ENCODE assay signal across 24 cellular contexts in genomic region chr20:50590348-50590664, GRCh38.
DNase-seq lines count a peak whose midpoint lies in the region; ATAC-seq, FAIRE-seq and TF ChIP-seq lines count a peak whose summit lies in the region.
"Had no signal": no experiment of that assay in that cellular context is flagged by ENCODE, and none has a peak within 500 bp of the region (broad histone marks: within the 10 kb centered on the region; RNA-seq: fewer than 3 reads in every experiment).

No MANE protein-coding gene starts in this region.

- TF ChIP-seq RAD21 in H1 (IDR thresholded peaks at IDR 0.05 in 1 of 2, conservative IDR thresholded peaks at IDR 0.05 in 1 of 2; ENCODE audit: low read depth in 2 of 2, low read length in 2 of 2), result no peak

- no peak overlapping the region for H2BK5ac ChIP-seq in H1 (ENCODE audit: low read depth, low read length)

- TF ChIP-seq CTCF in H1 (IDR thresholded peaks at IDR 0.05; ENCODE audit: control extremely low read depth in 1 of 3, insufficient read depth in 1 of 3, low read depth in 1 of 3, low read length in 3 of 3), result no peak

- H4K20me1 ChIP-seq in H1 (replicated peaks in 1 of 2; ENCODE audit: control insufficient read depth in 1 of 2, insufficient read depth in 2 of 2, low read length in 2 of 2), result peaks cover 0 to 2% of the 10 kb centered on the region in 2 experiments

- H3K79me2 ChIP-seq in H1 (ENCODE audit: control insufficient read depth in 1 of 2, insufficient read depth in 2 of 2, low read length in 2 of 2), result no peaks in the 10 kb centered on the region
- H3K79me2 ChIP-seq: parathyroid adenoma had no signal

- H2AFZ ChIP-seq in H1 (ENCODE audit: low read length), result no peak overlapping the region
- H2AFZ ChIP-seq: parathyroid adenoma had no signal

- POLR2A ChIA-PET in H1 (lab: Charles Lee; ENCODE audit: partially characterized antibody), result no interaction called here

- no peaks in the 10 kb centered on the region for H3K27me3 ChIP-seq in H1 (replicated peaks in 1 of 4; ENCODE audit: control insufficient read depth in 3 of 4, extremely low read depth in 1 of 4, insufficient read depth in 3 of 4, low read length in 3 of 4)

- peaks cover 0 to 4% (median 1%) of the 10 kb centered on the region in 4 experiments; a peak in 2 of 8 replicates for H3K36me3 ChIP-seq in H1 (ENCODE audit: control insufficient read depth in 2 of 4, insufficient read depth in 4 of 4, low read length in 3 of 4)

- H3K79me1 ChIP-seq in H1 (ENCODE audit: low read depth, low read length), result no peaks in the 10 kb centered on the region; the same call in 1 of the 2 replicates

- no peak overlapping the region for H4K91ac ChIP-seq in H1 (replicated peaks; ENCODE audit: insufficient read length, low read length)

- no peak overlapping the region for H3K56ac ChIP-seq in H1 (replicated peaks; ENCODE audit: insufficient read length, low read depth, low read length)

- no peak overlapping the region for H2BK120ac ChIP-seq in H1 (replicated peaks; ENCODE audit: low read depth, low read length)

- no peak overlapping the region for H3K18ac ChIP-seq in H1 (ENCODE audit: extremely low read depth, low read length)

- no peak overlapping the region for H4K5ac ChIP-seq in H1 (ENCODE audit: insufficient read length, low read depth, low read length)

- no peak overlapping the region for H3K27ac ChIP-seq in H1 (ENCODE audit: low read depth, low read length)
- H3K27ac ChIP-seq: HL-60, parathyroid adenoma had no signal

- no peak overlapping the region for H3K4me3 ChIP-seq in H1 (ENCODE audit: extremely low read depth in 1 of 4, insufficient read depth in 2 of 4, low read depth in 3 of 4, low read length in 4 of 4)
- H3K4me3 ChIP-seq: mucosa of descending colon had no signal

- no peak overlapping the region for H3K23ac ChIP-seq in H1 (ENCODE audit: insufficient read length)

- ATAC-seq in HG03439 (IDR thresholded peaks at IDR 0.05; ENCODE audit: unreplicated experiment), result no peak
- ATAC-seq in HG03460 (IDR thresholded peaks at IDR 0.05; ENCODE audit: unreplicated experiment), result no peak
- ATAC-seq: mucosa of descending colon, PC-3 had no signal

- TF ChIP-seq POLR2A in H1 (IDR thresholded peaks at IDR 0.05; ENCODE audit: control extremely low read depth in 1 of 2, low read depth in 2 of 2, low read length in 2 of 2), result no peak

- H3K9me3 ChIP-seq in H1 (ENCODE audit: insufficient read depth in 2 of 2, low read depth in 1 of 2, low read length in 1 of 2), result no peaks in the 10 kb centered on the region
- H3K9me3 ChIP-seq: mucosa of descending colon had no signal

- H3K23me2 ChIP-seq in H1 (ENCODE audit: low read depth, low read length), result no peaks in the 10 kb centered on the region; the same call in 1 of the 2 replicates

- H3K9ac ChIP-seq in H1 (replicated peaks in 1 of 4; ENCODE audit: extremely low read depth in 1 of 4, low read depth in 3 of 4, low read length in 3 of 4), result no peak overlapping the region
- H3K9ac ChIP-seq: parathyroid adenoma had no signal

- TF ChIP-seq EP300 in H1 (IDR thresholded peaks at IDR 0.05; ENCODE audit: borderline replicate concordance in 1 of 2, low read depth in 2 of 2, low read length in 2 of 2), result no peak

- H2BK20ac ChIP-seq in H1 (ENCODE audit: low read length), result peak overlapping the region; percentile 48; the same call in 1 of the 2 replicates

- H3K4ac ChIP-seq in H1 (replicated peaks; ENCODE audit: insufficient read length, low read depth, low read length), result no peak overlapping the region

- FAIRE-seq in H1 (lab: Jason Lieb, UNC), result no peak
- FAIRE-seq: astrocyte, keratinocyte, urothelium cell line had no signal

- H2BK12ac ChIP-seq in H1 (ENCODE audit: low read depth, low read length), result no peak overlapping the region

- WGBS in H1 (ENCODE audit: extremely low coverage in 1 of 2, insufficient coverage in 1 of 2, insufficient read length in 1 of 2, insufficient replicate concordance in 2 of 2, low coverage in 1 of 2, low lambda C conversion rate in 2 of 2, missing lambda C conversion rate in 1 of 2), 2 experiments, result 90% methylated on average over 11 of the region's 11 CpGs; no CpG with 5 or more reads in 1 of the 2 experiments

- peaks cover 0 to 5% (median 0%) of the 10 kb centered on the region in 4 experiments; a peak in 2 of 7 replicates for H3K4me1 ChIP-seq in H1 (replicated peaks in 1 of 4; ENCODE audit: control insufficient read depth in 3 of 4, insufficient read depth in 4 of 4, low read length in 3 of 4)

- DNase-seq in DMS153 (lab: John Stamatoyannopoulos, UW) (peak; percentile 20), DMS79 treated with DMSO at 0.1 percent for 48 hours (lab: John Stamatoyannopoulos, UW) (peak; percentile 53), NCI-H510A (lab: John Stamatoyannopoulos, UW) (peak; percentile 67), H1 (ENCODE audit: low read depth in 1 of 2, low spot score in 2 of 2) (no peak), kidney glomerular epithelial cell (lab: John Stamatoyannopoulos, UW) (no peak)
- DNase-seq: activated CD4-positive, alpha-beta T cell treated with anti-CD3 and anti-CD28 coated beads, Interleukin-2, amount 10 ng/mL, durations not matched to agents 24 days and 14 days; activated naive CD8-positive, alpha-beta T cell treated with anti-CD3 and anti-CD28 coated beads, Interleukin-2, amount 10 ng/mL, durations not matched to agents 7 days and 5 days; C1 segment of cervical spinal cord; caudate nucleus; HCEC 1CT; Kasumi-1; mucosa of descending colon; NCI-H1694 treated with DMSO at 0.1 percent for 48 hours; NK-92 treated with Interleukin-12 subunit alpha and Interleukin-12 subunit beta, amount 100 ng/mL, for 24 hours; PC-3; SHP77; T-helper 9 cell had no signal

- CTCF ChIA-PET in H1 (lab: Charles Lee; ENCODE audit: partially characterized antibody), result interaction anchor here (1.0 to 3.5 kb wide), 5 partner anchors 9 to 126 kb away, joined by 3 to 18 read pairs (median 4); no protein-coding TSS in a partner anchor

- H2BK15ac ChIP-seq in H1 (ENCODE audit: low read length), result no peak overlapping the region

- H3K4me2 ChIP-seq in H1 (ENCODE audit: insufficient read depth in 1 of 2, low read depth in 2 of 2, low read length in 2 of 2), result no peak overlapping the region

- H3K14ac ChIP-seq in H1 (ENCODE audit: insufficient read length), result no peak overlapping the region

- no peak overlapping the region for H2AK5ac ChIP-seq in H1 (ENCODE audit: low read depth, low read length)

- H4K8ac ChIP-seq in H1 (ENCODE audit: extremely low read depth, insufficient read depth, low read length), result no peak overlapping the region

Comparison
In these comparisons a context has a peak if more than half of its experiments do, and no peak if none do; other contexts are left out.
1. DNase-seq: peak in DMS153 (single experiment), DMS79 treated with DMSO at 0.1 percent for 48 hours (single experiment) and NCI-H510A (single experiment); none in H1 (0 of 2) and kidney glomerular epithelial cell (single experiment).